In the genomic region with DNA sequence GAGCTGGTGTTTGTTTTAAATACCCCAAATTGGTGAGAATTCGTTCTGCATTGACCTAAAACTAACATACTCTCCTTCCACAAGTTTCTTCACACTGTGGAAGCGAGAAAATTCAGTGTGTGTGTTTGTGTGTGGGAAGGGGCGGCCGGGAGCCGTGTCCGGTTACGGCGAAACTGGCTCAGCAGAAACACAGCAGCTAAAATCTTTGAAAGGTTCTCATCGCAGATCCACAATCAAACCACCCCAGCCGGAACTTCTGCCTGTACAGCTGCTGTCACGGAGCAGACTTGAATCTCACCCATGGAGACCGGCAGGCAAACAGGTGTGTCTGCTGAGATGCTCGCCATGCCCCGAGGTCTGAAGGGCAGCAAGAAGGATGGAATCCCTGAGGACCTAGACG, we compare ENCODE assay signal across 3 cellular contexts. TPM values are rescaled to one million over a fixed set of nuclear protein-coding genes. Genes with fewer than 3 reads are reported as not detected.
"Had no signal": no experiment of that assay in that cellular context is flagged by ENCODE, and none has a peak within 500 bp of the region (broad histone marks: within the 10 kb centered on the region; RNA-seq: fewer than 3 reads in every experiment).

Gene TAF11L3 (plus strand): TSS at position 301 of the 400 bp plus-strand sequence.

RNA-seq across cellular contexts. Expression of gene TAF11L3, which starts in this region (rescaled TPM):
- polyA plus RNA-seq: HepG2, IgD-negative memory B cell, IMR-90 had no signal
